Comparison of ENCODE assay signal across 9 cellular contexts in genomic region chr9:126690431-126691051, GRCh38.
DNase-seq lines count a peak whose midpoint lies in the region; ATAC-seq, FAIRE-seq and TF ChIP-seq lines count a peak whose summit lies in the region.
"Had no signal": no experiment of that assay in that cellular context is flagged by ENCODE, and none has a peak within 500 bp of the region (broad histone marks: within the 10 kb centered on the region; RNA-seq: fewer than 3 reads in every experiment).

No MANE protein-coding gene starts in this region.

- H3K4me3 ChIP-seq in suprapubic skin, result no peak overlapping the region

- 89% methylated on average over 10 of the region's 25 CpGs for WGBS in suprapubic skin

- ATAC-seq in T-helper 17 cell, result peak; percentile 82
- peak; percentile 74 for ATAC-seq in left lobe of liver
- ATAC-seq in GM18511 (IDR thresholded peaks at IDR 0.05; ENCODE audit: unreplicated experiment), result no peak

- peak in 1 of 2 donors; percentile 53 for TF ChIP-seq CTCF in suprapubic skin (IDR thresholded peaks at IDR 0.05)

- FAIRE-seq in GM18507 (lab: Jason Lieb, UNC), result peak; percentile 45

- H3K9me3 ChIP-seq in T-helper 17 cell (ENCODE audit: control insufficient read depth, low read length, poor library complexity, severe bottlenecking) (no peaks in the 10 kb centered on the region), suprapubic skin (no peaks in the 10 kb centered on the region)

- peaks cover 3% of the 10 kb centered on the region for H3K36me3 Mint-ChIP-seq in T-helper 17 cell (ENCODE audit: low read depth)

- H3K36me3 ChIP-seq in suprapubic skin, result no peaks in the 10 kb centered on the region

- peaks cover 40% of the 10 kb centered on the region for H3K27me3 Mint-ChIP-seq in T-helper 17 cell

- no peak overlapping the region for H3K4me3 Mint-ChIP-seq in T-helper 17 cell

- no peaks in the 10 kb centered on the region for H3K4me1 ChIP-seq in suprapubic skin

- peak; percentile 57 for DNase-seq in A172 (ENCODE audit: low spot score)
- DNase-seq in GM18507 (ENCODE audit: extremely low spot score, insufficient read length, low read depth), result peak; percentile 63
- DNase-seq in T-helper 17 cell, result peak in 1 of 3 donors; percentile 46
- peak; percentile 46 for DNase-seq in astrocyte of the hippocampus (ENCODE audit: low read depth, low spot score)
- DNase-seq in left lobe of liver (ENCODE audit: low spot score), result peak; percentile 52
- peak; percentile 45 for DNase-seq in stimulated activated CD8-positive, alpha-beta memory T cell treated with anti-CD3 and anti-CD28 coated beads, Interleukin-15, amount 100 ng/mL, for 24 hours (ENCODE audit: low read depth)
- no peak for DNase-seq in suprapubic skin (ENCODE audit: low spot score in 2 of 2)

- no peak overlapping the region for H3K27ac ChIP-seq in suprapubic skin
- H3K27ac ChIP-seq: epithelial cell of prostate had no signal

- H3K27me3 ChIP-seq in suprapubic skin, result peaks cover 48% of the 10 kb centered on the region

- TF ChIP-seq POLR2A in suprapubic skin (IDR thresholded peaks at IDR 0.05), result no peak

- TF ChIP-seq EP300 in suprapubic skin (IDR thresholded peaks at IDR 0.05), result no peak

- peaks cover 8% of the 10 kb centered on the region for H3K4me1 Mint-ChIP-seq in T-helper 17 cell

- H3K27ac Mint-ChIP-seq in T-helper 17 cell, result no peak overlapping the region

Comparison
In these comparisons a context has a peak if more than half of its experiments do, and no peak if none do; other contexts are left out.
1. DNase-seq: peak in A172 (single experiment), GM18507 (single experiment), astrocyte of the hippocampus (single experiment), left lobe of liver (single experiment) and stimulated activated CD8-positive, alpha-beta memory T cell treated with anti-CD3 and anti-CD28 coated beads, Interleukin-15, amount 100 ng/mL, for 24 hours (single experiment); none in suprapubic skin (0 of 2).